ENCODE assay signal across 1 cellular context in genomic region chr7:100837099-100837836, GRCh38.
TF ChIP-seq lines count a peak whose summit lies in the region.

No MANE protein-coding gene starts in this region.

TF ChIP-seq in K562, 482 proteins besides CTCF, POLR2A, EP300 and RAD21 (continued from another document and continues in another):
- TF ChIP-seq, protein P1, sequence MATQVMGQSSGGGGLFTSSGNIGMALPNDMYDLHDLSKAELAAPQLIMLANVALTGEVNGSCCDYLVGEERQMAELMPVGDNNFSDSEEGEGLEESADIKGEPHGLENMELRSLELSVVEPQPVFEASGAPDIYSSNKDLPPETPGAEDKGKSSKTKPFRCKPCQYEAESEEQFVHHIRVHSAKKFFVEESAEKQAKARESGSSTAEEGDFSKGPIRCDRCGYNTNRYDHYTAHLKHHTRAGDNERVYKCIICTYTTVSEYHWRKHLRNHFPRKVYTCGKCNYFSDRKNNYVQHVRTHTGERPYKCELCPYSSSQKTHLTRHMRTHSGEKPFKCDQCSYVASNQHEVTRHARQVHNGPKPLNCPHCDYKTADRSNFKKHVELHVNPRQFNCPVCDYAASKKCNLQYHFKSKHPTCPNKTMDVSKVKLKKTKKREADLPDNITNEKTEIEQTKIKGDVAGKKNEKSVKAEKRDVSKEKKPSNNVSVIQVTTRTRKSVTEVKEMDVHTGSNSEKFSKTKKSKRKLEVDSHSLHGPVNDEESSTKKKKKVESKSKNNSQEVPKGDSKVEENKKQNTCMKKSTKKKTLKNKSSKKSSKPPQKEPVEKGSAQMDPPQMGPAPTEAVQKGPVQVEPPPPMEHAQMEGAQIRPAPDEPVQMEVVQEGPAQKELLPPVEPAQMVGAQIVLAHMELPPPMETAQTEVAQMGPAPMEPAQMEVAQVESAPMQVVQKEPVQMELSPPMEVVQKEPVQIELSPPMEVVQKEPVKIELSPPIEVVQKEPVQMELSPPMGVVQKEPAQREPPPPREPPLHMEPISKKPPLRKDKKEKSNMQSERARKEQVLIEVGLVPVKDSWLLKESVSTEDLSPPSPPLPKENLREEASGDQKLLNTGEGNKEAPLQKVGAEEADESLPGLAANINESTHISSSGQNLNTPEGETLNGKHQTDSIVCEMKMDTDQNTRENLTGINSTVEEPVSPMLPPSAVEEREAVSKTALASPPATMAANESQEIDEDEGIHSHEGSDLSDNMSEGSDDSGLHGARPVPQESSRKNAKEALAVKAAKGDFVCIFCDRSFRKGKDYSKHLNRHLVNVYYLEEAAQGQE (CRISPR knock-in tag; IDR thresholded peaks at IDR 0.05; ENCODE audit: low read depth): 0 out of 2 replicates have a peak, but pooled peaks have one; percentile 16
- peak; percentile 87 for TF ChIP-seq MBD2 (IDR thresholded peaks at IDR 0.05; ENCODE audit: borderline replicate concordance, low read depth)
- peak; percentile 81 for TF ChIP-seq PHF20 (IDR thresholded peaks at IDR 0.05; ENCODE audit: partially characterized antibody)
- TF ChIP-seq HCFC1 (IDR thresholded peaks at IDR 0.05; ENCODE audit: low read depth, low read length): peak; percentile 92
- peak; percentile 70; the same call in 1 of the 2 replicates for TF ChIP-seq SMAD4 (CRISPR knock-in tag; conservative IDR thresholded peaks at IDR 0.05)
- no peak for TF ChIP-seq MXI1 (IDR thresholded peaks at IDR 0.05; ENCODE audit: low read depth, low read length)
- 0 out of 2 replicates have a peak, but pooled peaks have one; percentile 2 for TF ChIP-seq FOXJ2 (tag; IDR thresholded peaks at IDR 0.05)
- TF ChIP-seq, protein P2, sequence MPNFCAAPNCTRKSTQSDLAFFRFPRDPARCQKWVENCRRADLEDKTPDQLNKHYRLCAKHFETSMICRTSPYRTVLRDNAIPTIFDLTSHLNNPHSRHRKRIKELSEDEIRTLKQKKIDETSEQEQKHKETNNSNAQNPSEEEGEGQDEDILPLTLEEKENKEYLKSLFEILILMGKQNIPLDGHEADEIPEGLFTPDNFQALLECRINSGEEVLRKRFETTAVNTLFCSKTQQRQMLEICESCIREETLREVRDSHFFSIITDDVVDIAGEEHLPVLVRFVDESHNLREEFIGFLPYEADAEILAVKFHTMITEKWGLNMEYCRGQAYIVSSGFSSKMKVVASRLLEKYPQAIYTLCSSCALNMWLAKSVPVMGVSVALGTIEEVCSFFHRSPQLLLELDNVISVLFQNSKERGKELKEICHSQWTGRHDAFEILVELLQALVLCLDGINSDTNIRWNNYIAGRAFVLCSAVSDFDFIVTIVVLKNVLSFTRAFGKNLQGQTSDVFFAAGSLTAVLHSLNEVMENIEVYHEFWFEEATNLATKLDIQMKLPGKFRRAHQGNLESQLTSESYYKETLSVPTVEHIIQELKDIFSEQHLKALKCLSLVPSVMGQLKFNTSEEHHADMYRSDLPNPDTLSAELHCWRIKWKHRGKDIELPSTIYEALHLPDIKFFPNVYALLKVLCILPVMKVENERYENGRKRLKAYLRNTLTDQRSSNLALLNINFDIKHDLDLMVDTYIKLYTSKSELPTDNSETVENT (CRISPR knock-in tag; IDR thresholded peaks at IDR 0.05): peak; percentile 77
- TF ChIP-seq, protein P3, sequence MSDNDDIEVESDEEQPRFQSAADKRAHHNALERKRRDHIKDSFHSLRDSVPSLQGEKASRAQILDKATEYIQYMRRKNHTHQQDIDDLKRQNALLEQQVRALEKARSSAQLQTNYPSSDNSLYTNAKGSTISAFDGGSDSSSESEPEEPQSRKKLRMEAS (CRISPR knock-in tag; IDR thresholded peaks at IDR 0.05): peak; percentile 90
- peak; percentile 90 for TF ChIP-seq ADNP (tag; IDR thresholded peaks at IDR 0.05)
- TF ChIP-seq TAF7 (tag; IDR thresholded peaks at IDR 0.05): 0 out of 2 replicates have a peak, but pooled peaks have one; percentile 37
- TF ChIP-seq SP1 (CRISPR knock-in tag; IDR thresholded peaks at IDR 0.05): peak; percentile 60
- TF ChIP-seq POLR2G (IDR thresholded peaks at IDR 0.05; ENCODE audit: low read depth, low read length): peak; percentile 82
- TF ChIP-seq HNRNPLL (IDR thresholded peaks at IDR 0.05; ENCODE audit: low read depth, low read length, poor library complexity, severe bottlenecking): peak; percentile 67
- peak; percentile 87 for TF ChIP-seq ZNF592 (IDR thresholded peaks at IDR 0.05)
- TF ChIP-seq BRD9 (IDR thresholded peaks at IDR 0.05; ENCODE audit: low read depth, partially characterized antibody): peak; percentile 72
- TF ChIP-seq RBFOX2 (IDR thresholded peaks at IDR 0.05; ENCODE audit: low read depth, low read length): peak; percentile 82
- peak; percentile 31; the same call in 1 of the 2 replicates for TF ChIP-seq HDAC2 (IDR thresholded peaks at IDR 0.05)
- TF ChIP-seq NFRKB (IDR thresholded peaks at IDR 0.05; ENCODE audit: low read depth): 0 out of 2 replicates have a peak, but pooled peaks have one; percentile 91
- TF ChIP-seq BCOR (IDR thresholded peaks at IDR 0.05): peak; percentile 53; the same call in 1 of the 2 replicates
- TF ChIP-seq RHOXF2B (CRISPR knock-in tag; conservative IDR thresholded peaks at IDR 0.05): no peak
- TF ChIP-seq, protein P4, sequence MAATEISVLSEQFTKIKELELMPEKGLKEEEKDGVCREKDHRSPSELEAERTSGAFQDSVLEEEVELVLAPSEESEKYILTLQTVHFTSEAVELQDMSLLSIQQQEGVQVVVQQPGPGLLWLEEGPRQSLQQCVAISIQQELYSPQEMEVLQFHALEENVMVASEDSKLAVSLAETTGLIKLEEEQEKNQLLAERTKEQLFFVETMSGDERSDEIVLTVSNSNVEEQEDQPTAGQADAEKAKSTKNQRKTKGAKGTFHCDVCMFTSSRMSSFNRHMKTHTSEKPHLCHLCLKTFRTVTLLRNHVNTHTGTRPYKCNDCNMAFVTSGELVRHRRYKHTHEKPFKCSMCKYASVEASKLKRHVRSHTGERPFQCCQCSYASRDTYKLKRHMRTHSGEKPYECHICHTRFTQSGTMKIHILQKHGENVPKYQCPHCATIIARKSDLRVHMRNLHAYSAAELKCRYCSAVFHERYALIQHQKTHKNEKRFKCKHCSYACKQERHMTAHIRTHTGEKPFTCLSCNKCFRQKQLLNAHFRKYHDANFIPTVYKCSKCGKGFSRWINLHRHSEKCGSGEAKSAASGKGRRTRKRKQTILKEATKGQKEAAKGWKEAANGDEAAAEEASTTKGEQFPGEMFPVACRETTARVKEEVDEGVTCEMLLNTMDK (IDR thresholded peaks at IDR 0.05; ENCODE audit: borderline replicate concordance, insufficient read depth, low read depth, low read length, poor library complexity, severe bottlenecking): peak; percentile 51
- TF ChIP-seq, protein P5, sequence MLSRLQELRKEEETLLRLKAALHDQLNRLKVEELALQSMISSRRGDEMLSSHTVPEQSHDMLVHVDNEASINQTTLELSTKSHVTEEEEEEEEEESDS (CRISPR knock-in tag; IDR thresholded peaks at IDR 0.05): no peak
- TF ChIP-seq, protein P6, sequence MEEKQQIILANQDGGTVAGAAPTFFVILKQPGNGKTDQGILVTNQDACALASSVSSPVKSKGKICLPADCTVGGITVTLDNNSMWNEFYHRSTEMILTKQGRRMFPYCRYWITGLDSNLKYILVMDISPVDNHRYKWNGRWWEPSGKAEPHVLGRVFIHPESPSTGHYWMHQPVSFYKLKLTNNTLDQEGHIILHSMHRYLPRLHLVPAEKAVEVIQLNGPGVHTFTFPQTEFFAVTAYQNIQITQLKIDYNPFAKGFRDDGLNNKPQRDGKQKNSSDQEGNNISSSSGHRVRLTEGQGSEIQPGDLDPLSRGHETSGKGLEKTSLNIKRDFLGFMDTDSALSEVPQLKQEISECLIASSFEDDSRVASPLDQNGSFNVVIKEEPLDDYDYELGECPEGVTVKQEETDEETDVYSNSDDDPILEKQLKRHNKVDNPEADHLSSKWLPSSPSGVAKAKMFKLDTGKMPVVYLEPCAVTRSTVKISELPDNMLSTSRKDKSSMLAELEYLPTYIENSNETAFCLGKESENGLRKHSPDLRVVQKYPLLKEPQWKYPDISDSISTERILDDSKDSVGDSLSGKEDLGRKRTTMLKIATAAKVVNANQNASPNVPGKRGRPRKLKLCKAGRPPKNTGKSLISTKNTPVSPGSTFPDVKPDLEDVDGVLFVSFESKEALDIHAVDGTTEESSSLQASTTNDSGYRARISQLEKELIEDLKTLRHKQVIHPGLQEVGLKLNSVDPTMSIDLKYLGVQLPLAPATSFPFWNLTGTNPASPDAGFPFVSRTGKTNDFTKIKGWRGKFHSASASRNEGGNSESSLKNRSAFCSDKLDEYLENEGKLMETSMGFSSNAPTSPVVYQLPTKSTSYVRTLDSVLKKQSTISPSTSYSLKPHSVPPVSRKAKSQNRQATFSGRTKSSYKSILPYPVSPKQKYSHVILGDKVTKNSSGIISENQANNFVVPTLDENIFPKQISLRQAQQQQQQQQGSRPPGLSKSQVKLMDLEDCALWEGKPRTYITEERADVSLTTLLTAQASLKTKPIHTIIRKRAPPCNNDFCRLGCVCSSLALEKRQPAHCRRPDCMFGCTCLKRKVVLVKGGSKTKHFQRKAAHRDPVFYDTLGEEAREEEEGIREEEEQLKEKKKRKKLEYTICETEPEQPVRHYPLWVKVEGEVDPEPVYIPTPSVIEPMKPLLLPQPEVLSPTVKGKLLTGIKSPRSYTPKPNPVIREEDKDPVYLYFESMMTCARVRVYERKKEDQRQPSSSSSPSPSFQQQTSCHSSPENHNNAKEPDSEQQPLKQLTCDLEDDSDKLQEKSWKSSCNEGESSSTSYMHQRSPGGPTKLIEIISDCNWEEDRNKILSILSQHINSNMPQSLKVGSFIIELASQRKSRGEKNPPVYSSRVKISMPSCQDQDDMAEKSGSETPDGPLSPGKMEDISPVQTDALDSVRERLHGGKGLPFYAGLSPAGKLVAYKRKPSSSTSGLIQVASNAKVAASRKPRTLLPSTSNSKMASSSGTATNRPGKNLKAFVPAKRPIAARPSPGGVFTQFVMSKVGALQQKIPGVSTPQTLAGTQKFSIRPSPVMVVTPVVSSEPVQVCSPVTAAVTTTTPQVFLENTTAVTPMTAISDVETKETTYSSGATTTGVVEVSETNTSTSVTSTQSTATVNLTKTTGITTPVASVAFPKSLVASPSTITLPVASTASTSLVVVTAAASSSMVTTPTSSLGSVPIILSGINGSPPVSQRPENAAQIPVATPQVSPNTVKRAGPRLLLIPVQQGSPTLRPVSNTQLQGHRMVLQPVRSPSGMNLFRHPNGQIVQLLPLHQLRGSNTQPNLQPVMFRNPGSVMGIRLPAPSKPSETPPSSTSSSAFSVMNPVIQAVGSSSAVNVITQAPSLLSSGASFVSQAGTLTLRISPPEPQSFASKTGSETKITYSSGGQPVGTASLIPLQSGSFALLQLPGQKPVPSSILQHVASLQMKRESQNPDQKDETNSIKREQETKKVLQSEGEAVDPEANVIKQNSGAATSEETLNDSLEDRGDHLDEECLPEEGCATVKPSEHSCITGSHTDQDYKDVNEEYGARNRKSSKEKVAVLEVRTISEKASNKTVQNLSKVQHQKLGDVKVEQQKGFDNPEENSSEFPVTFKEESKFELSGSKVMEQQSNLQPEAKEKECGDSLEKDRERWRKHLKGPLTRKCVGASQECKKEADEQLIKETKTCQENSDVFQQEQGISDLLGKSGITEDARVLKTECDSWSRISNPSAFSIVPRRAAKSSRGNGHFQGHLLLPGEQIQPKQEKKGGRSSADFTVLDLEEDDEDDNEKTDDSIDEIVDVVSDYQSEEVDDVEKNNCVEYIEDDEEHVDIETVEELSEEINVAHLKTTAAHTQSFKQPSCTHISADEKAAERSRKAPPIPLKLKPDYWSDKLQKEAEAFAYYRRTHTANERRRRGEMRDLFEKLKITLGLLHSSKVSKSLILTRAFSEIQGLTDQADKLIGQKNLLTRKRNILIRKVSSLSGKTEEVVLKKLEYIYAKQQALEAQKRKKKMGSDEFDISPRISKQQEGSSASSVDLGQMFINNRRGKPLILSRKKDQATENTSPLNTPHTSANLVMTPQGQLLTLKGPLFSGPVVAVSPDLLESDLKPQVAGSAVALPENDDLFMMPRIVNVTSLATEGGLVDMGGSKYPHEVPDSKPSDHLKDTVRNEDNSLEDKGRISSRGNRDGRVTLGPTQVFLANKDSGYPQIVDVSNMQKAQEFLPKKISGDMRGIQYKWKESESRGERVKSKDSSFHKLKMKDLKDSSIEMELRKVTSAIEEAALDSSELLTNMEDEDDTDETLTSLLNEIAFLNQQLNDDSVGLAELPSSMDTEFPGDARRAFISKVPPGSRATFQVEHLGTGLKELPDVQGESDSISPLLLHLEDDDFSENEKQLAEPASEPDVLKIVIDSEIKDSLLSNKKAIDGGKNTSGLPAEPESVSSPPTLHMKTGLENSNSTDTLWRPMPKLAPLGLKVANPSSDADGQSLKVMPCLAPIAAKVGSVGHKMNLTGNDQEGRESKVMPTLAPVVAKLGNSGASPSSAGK (IDR thresholded peaks at IDR 0.05): peak; percentile 96
- peak; percentile 64 for TF ChIP-seq TAF9B (IDR thresholded peaks at IDR 0.05; ENCODE audit: partially characterized antibody)
- peak; percentile 89 for TF ChIP-seq XRCC5 (IDR thresholded peaks at IDR 0.05; ENCODE audit: low read depth, low read length)
- TF ChIP-seq, protein P7, sequence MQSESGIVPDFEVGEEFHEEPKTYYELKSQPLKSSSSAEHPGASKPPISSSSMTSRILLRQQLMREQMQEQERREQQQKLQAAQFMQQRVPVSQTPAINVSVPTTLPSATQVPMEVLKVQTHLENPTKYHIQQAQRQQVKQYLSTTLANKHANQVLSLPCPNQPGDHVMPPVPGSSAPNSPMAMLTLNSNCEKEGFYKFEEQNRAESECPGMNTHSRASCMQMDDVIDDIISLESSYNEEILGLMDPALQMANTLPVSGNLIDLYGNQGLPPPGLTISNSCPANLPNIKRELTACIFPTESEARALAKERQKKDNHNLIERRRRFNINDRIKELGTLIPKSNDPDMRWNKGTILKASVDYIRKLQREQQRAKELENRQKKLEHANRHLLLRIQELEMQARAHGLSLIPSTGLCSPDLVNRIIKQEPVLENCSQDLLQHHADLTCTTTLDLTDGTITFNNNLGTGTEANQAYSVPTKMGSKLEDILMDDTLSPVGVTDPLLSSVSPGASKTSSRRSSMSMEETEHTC (IDR thresholded peaks at IDR 0.05): peak; percentile 74; the same call in 1 of the 2 replicates
